ENCODE assay signal across 2 cellular contexts in genomic region chr9:125302241-125302640, GRCh38.
TF ChIP-seq lines count a peak whose summit lies in the region.

No MANE protein-coding gene starts in this region.

TF ChIP-seq in HepG2, 621 proteins besides CTCF, POLR2A, EP300 and RAD21:
- no peak for TF ChIP-seq ZSCAN31 (CRISPR knock-in tag; IDR thresholded peaks at IDR 0.05; ENCODE audit: low read depth)
- no peak for TF ChIP-seq SIX1 (CRISPR knock-in tag; IDR thresholded peaks at IDR 0.05; ENCODE audit: borderline replicate concordance)
- no peak for TF ChIP-seq FOXO4 (CRISPR knock-in tag; conservative IDR thresholded peaks at IDR 0.05)
- no peak for TF ChIP-seq ATF2 (CRISPR knock-in tag; IDR thresholded peaks at IDR 0.05)
- TF ChIP-seq MLLT10 (CRISPR knock-in tag; IDR thresholded peaks at IDR 0.05), result no peak
- no peak for TF ChIP-seq MEIS2 (CRISPR knock-in tag; IDR thresholded peaks at IDR 0.05)
- no peak for TF ChIP-seq ZBTB8A (CRISPR knock-in tag; IDR thresholded peaks at IDR 0.05; ENCODE audit: borderline replicate concordance, low read depth)
- no peak for TF ChIP-seq JUND (CRISPR knock-in tag; IDR thresholded peaks at IDR 0.05)
- TF ChIP-seq ZNF280B (CRISPR knock-in tag; IDR thresholded peaks at IDR 0.05; ENCODE audit: borderline replicate concordance), result no peak
- no peak for TF ChIP-seq PPARG (CRISPR knock-in tag; conservative IDR thresholded peaks at IDR 0.05)
- no peak for TF ChIP-seq SNAPC2 (CRISPR knock-in tag; IDR thresholded peaks at IDR 0.05)
- TF ChIP-seq ZNF607 (CRISPR knock-in tag; IDR thresholded peaks at IDR 0.05; ENCODE audit: borderline replicate concordance), result no peak
- TF ChIP-seq GTF3A (CRISPR knock-in tag; conservative IDR thresholded peaks at IDR 0.05), result no peak
- no peak for TF ChIP-seq FOSL2 (CRISPR knock-in tag; IDR thresholded peaks at IDR 0.05)
- TF ChIP-seq RAD51 (IDR thresholded peaks at IDR 0.05; ENCODE audit: borderline replicate concordance), result no peak
- TF ChIP-seq TFDP1 (CRISPR knock-in tag; IDR thresholded peaks at IDR 0.05; ENCODE audit: borderline replicate concordance), result no peak
- no peak for TF ChIP-seq CREM (IDR thresholded peaks at IDR 0.05)
- no peak for TF ChIP-seq CREM (CRISPR knock-in tag; IDR thresholded peaks at IDR 0.05)
- no peak for TF ChIP-seq ARNTL (CRISPR knock-in tag; IDR thresholded peaks at IDR 0.05)

TF ChIP-seq in GM12878, 131 proteins besides CTCF, POLR2A, EP300 and RAD21:
- TF ChIP-seq ELK1 (IDR thresholded peaks at IDR 0.05; ENCODE audit: low read depth, low read length) (no peak), SUPT20H (IDR thresholded peaks at IDR 0.05; ENCODE audit: borderline replicate concordance, control insufficient read depth, low read depth, low read length) (no peak), CHD4 (IDR thresholded peaks at IDR 0.05) (no peak), WRNIP1 (IDR thresholded peaks at IDR 0.05; ENCODE audit: borderline replicate concordance, low read depth, low read length) (no peak), NFYA (IDR thresholded peaks at IDR 0.05; ENCODE audit: borderline replicate concordance, low read depth, low read length) (no peak), CBX3 (IDR thresholded peaks at IDR 0.05; ENCODE audit: borderline replicate concordance, low read depth) (no peak), ATF2 (IDR thresholded peaks at IDR 0.05; ENCODE audit: low read length) (no peak), CEBPB (IDR thresholded peaks at IDR 0.05; ENCODE audit: borderline replicate concordance in 1 of 2, low read depth in 2 of 2, low read length in 2 of 2) (no peak), USF2 (IDR thresholded peaks at IDR 0.05; ENCODE audit: borderline replicate concordance, low read depth, low read length) (no peak), BCL11A (IDR thresholded peaks at IDR 0.05; ENCODE audit: low read depth, low read length) (no peak), JUNB (IDR thresholded peaks at IDR 0.05) (no peak)
TF ChIP-seq in GM12878: peak in this region for 0.
